In genomic region chr7:26965724-26966123, GRCh38 we compare ENCODE assay signal across 19 cellular contexts.
DNase-seq lines count a peak whose midpoint lies in the region; ATAC-seq and TF ChIP-seq lines count a peak whose summit lies in the region.
"Had no signal": no experiment of that assay in that cellular context is flagged by ENCODE, and none has a peak within 500 bp of the region (broad histone marks: within the 10 kb centered on the region; RNA-seq: fewer than 3 reads in every experiment).

No MANE protein-coding gene starts in this region.

- H3K4me3 Mint-ChIP-seq in type B pancreatic cell = peak overlapping the region; percentile 32
- H3K4me3 Mint-ChIP-seq in activated T-helper 2 cell treated with anti-CD3 and anti-CD28 coated beads, Interferon-gamma antibody, Interleukin-2, Interleukin-4, amounts not matched to agents 10 μg/mL and 5 μg/mL and 100 μg/mL, durations not matched to agents 14 hours and 24 hours and 36 hours (ENCODE audit: low read depth) = no peak overlapping the region
- H3K4me3 Mint-ChIP-seq: B cell; CD4-positive, CD25-positive, alpha-beta regulatory T cell; CD8-positive, alpha-beta memory T cell had no signal

- H4K20me1 ChIP-seq in BLaER1 = no peaks in the 10 kb centered on the region

- no peak overlapping the region for H3K27ac Mint-ChIP-seq in type B pancreatic cell
- H3K27ac Mint-ChIP-seq in activated T-helper 2 cell treated with anti-CD3 and anti-CD28 coated beads, Interferon-gamma antibody, Interleukin-2, Interleukin-4, amounts not matched to agents 10 μg/mL and 5 μg/mL and 100 μg/mL, durations not matched to agents 14 hours and 24 hours and 36 hours = no peak overlapping the region
- H3K27ac Mint-ChIP-seq: B cell; CD4-positive, CD25-positive, alpha-beta regulatory T cell; CD8-positive, alpha-beta memory T cell had no signal

- H3K4me1 Mint-ChIP-seq in type B pancreatic cell (ENCODE audit: unreplicated experiment) = no peaks in the 10 kb centered on the region
- no peaks in the 10 kb centered on the region for H3K4me1 Mint-ChIP-seq in activated T-helper 2 cell treated with anti-CD3 and anti-CD28 coated beads, Interferon-gamma antibody, Interleukin-2, Interleukin-4, amounts not matched to agents 10 μg/mL and 5 μg/mL and 100 μg/mL, durations not matched to agents 14 hours and 24 hours and 36 hours (ENCODE audit: low read depth)
- H3K4me1 Mint-ChIP-seq: CD4-positive, CD25-positive, alpha-beta regulatory T cell; CD8-positive, alpha-beta memory T cell had no signal

- intact Hi-C loops in activated T-helper 2 cell treated with anti-CD3 and anti-CD28 coated beads, Interferon-gamma antibody, Interleukin-2, Interleukin-4, amounts not matched to agents 10 μg/mL and 5 μg/mL and 100 μg/mL, durations not matched to agents 14 hours and 24 hours and 36 hours (cut with micrococcal nuclease) = no loop called here

- no peaks in the 10 kb centered on the region for H3K27me3 ChIP-seq in BLaER1

- H3K4me1 ChIP-seq in BLaER1 = peaks cover 53% of the 10 kb centered on the region
- H3K4me1 ChIP-seq: HAP-1 had no signal

- no peaks in the 10 kb centered on the region for H3K36me3 ChIP-seq in BLaER1
- H3K36me3 ChIP-seq: HAP-1 had no signal

- H3K27ac ChIP-seq in BLaER1 = peak overlapping the region; percentile 67
- H3K27ac ChIP-seq: KMS-11 had no signal

- H3K9ac ChIP-seq in BLaER1 = no peak overlapping the region
- H3K9ac ChIP-seq: KMS-11 had no signal

- H3K9me3 Mint-ChIP-seq in type B pancreatic cell = no peaks in the 10 kb centered on the region
- no peaks in the 10 kb centered on the region for H3K9me3 Mint-ChIP-seq in activated T-helper 2 cell treated with anti-CD3 and anti-CD28 coated beads, Interferon-gamma antibody, Interleukin-2, Interleukin-4, amounts not matched to agents 10 μg/mL and 5 μg/mL and 100 μg/mL, durations not matched to agents 14 hours and 24 hours and 36 hours

- ATAC-seq in GM19035 (IDR thresholded peaks at IDR 0.05; ENCODE audit: unreplicated experiment) = no peak
- ATAC-seq in HG02623 (IDR thresholded peaks at IDR 0.05; ENCODE audit: unreplicated experiment) = no peak

- H3K36me3 Mint-ChIP-seq in type B pancreatic cell = no peaks in the 10 kb centered on the region
- H3K36me3 Mint-ChIP-seq in activated T-helper 2 cell treated with anti-CD3 and anti-CD28 coated beads, Interferon-gamma antibody, Interleukin-2, Interleukin-4, amounts not matched to agents 10 μg/mL and 5 μg/mL and 100 μg/mL, durations not matched to agents 14 hours and 24 hours and 36 hours (ENCODE audit: low read depth) = no peaks in the 10 kb centered on the region
- H3K36me3 Mint-ChIP-seq: CD4-positive, CD25-positive, alpha-beta regulatory T cell; CD8-positive, alpha-beta memory T cell had no signal

- H3K4me2 ChIP-seq in BLaER1 = peak overlapping the region; percentile 72
- H3K4me2 ChIP-seq: KMS-11 had no signal

- peaks cover 55% of the 10 kb centered on the region for H3K9me3 ChIP-seq in BLaER1
- H3K9me3 ChIP-seq: HAP-1 had no signal

- DNase-seq in HuH-7 (ENCODE audit: low spot score) (peak; percentile 20), kidney tubule cell (ENCODE audit: low spot score) (peak; percentile 39), type B pancreatic cell (ENCODE audit: extremely low spot score, unreplicated experiment) (no peak)
- no peak for DNase-seq in activated T-helper 2 cell treated with anti-CD3 and anti-CD28 coated beads, Interferon-gamma antibody, Interleukin-2, Interleukin-4, amounts not matched to agents 10 μg/mL and 5 μg/mL and 100 μg/mL, durations not matched to agents 14 hours and 24 hours and 36 hours (ENCODE audit: low spot score)
- DNase-seq: 8988T; C1 segment of cervical spinal cord; CD4-positive, CD25-positive, alpha-beta regulatory T cell; CD8-positive, alpha-beta memory T cell; COR-L47; DMS153; DMS79; GDM1; GOT3 had no signal

- TF ChIP-seq CTCF in type B pancreatic cell (conservative IDR thresholded peaks at IDR 0.05) = no peak

- no peaks in the 10 kb centered on the region for H3K27me3 Mint-ChIP-seq in type B pancreatic cell
- H3K27me3 Mint-ChIP-seq in activated T-helper 2 cell treated with anti-CD3 and anti-CD28 coated beads, Interferon-gamma antibody, Interleukin-2, Interleukin-4, amounts not matched to agents 10 μg/mL and 5 μg/mL and 100 μg/mL, durations not matched to agents 14 hours and 24 hours and 36 hours (ENCODE audit: low read depth) = no peaks in the 10 kb centered on the region

- H3K4me3 ChIP-seq in BLaER1 = no peak overlapping the region
- H3K4me3 ChIP-seq: HAP-1 had no signal

Comparison
In these comparisons a context has a peak if more than half of its experiments do, and no peak if none do; other contexts are left out.
1. DNase-seq: peak in HuH-7 (single experiment) and kidney tubule cell (single experiment); none in type B pancreatic cell (single experiment) and activated T-helper 2 cell treated with anti-CD3 and anti-CD28 coated beads, Interferon-gamma antibody, Interleukin-2, Interleukin-4, amounts not matched to agents 10 μg/mL and 5 μg/mL and 100 μg/mL, durations not matched to agents 14 hours and 24 hours and 36 hours (single experiment).